ENCODE assay signal across 1 cellular context in the genomic region with DNA sequence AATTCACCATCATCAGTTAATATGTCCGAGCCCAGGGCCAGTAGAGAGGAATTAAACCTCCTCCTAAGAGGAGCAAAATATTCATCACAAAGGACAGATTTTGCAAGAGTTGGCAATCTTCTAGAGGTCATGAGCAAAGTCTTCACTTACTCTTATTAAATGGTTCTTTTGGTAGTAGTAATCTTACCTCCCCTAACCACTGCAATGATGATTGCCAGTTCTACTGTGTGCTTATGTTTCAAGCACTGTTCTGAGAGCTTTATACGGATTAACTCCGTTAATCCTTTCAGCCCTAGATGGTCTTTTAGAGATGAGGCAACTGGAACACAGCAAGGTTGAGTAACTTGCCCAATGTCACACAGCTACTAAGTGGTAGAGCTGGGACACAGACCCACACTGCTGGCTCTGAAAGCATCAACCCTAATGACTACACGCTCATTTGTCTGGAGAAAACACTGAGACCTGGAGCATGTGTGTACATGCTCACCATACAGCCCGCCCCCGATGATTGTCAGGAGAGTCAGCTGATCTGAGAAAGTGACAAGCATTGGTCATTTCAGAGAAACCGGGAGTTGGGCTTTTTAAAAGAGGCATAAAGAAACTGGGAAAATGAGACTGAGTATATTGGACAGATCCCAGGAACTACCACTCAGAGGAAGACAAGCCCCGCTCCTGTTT.
TF ChIP-seq lines count a peak whose summit lies in the region.

No MANE protein-coding gene starts in this region.

TF ChIP-seq in HepG2, 621 proteins besides CTCF, POLR2A, EP300 and RAD21 (continued from another document):
- TF ChIP-seq, protein P1, sequence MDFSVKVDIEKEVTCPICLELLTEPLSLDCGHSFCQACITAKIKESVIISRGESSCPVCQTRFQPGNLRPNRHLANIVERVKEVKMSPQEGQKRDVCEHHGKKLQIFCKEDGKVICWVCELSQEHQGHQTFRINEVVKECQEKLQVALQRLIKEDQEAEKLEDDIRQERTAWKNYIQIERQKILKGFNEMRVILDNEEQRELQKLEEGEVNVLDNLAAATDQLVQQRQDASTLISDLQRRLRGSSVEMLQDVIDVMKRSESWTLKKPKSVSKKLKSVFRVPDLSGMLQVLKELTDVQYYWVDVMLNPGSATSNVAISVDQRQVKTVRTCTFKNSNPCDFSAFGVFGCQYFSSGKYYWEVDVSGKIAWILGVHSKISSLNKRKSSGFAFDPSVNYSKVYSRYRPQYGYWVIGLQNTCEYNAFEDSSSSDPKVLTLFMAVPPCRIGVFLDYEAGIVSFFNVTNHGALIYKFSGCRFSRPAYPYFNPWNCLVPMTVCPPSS (IDR thresholded peaks at IDR 0.05) = no peak
- TF ChIP-seq ZNF501 (CRISPR knock-in tag; IDR thresholded peaks at IDR 0.05) (no peak), MEF2D (CRISPR knock-in tag; IDR thresholded peaks at IDR 0.05) (no peak), ZNF629 (CRISPR knock-in tag; conservative IDR thresholded peaks at IDR 0.05) (no peak), ZNF768 (CRISPR knock-in tag; IDR thresholded peaks at IDR 0.05) (peak; percentile 85; the same call in 1 of the 2 replicates)
- TF ChIP-seq, protein P2, sequence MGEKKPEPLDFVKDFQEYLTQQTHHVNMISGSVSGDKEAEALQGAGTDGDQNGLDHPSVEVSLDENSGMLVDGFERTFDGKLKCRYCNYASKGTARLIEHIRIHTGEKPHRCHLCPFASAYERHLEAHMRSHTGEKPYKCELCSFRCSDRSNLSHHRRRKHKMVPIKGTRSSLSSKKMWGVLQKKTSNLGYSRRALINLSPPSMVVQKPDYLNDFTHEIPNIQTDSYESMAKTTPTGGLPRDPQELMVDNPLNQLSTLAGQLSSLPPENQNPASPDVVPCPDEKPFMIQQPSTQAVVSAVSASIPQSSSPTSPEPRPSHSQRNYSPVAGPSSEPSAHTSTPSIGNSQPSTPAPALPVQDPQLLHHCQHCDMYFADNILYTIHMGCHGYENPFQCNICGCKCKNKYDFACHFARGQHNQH (CRISPR knock-in tag; IDR thresholded peaks at IDR 0.05) = no peak
- TF ChIP-seq, protein P3, sequence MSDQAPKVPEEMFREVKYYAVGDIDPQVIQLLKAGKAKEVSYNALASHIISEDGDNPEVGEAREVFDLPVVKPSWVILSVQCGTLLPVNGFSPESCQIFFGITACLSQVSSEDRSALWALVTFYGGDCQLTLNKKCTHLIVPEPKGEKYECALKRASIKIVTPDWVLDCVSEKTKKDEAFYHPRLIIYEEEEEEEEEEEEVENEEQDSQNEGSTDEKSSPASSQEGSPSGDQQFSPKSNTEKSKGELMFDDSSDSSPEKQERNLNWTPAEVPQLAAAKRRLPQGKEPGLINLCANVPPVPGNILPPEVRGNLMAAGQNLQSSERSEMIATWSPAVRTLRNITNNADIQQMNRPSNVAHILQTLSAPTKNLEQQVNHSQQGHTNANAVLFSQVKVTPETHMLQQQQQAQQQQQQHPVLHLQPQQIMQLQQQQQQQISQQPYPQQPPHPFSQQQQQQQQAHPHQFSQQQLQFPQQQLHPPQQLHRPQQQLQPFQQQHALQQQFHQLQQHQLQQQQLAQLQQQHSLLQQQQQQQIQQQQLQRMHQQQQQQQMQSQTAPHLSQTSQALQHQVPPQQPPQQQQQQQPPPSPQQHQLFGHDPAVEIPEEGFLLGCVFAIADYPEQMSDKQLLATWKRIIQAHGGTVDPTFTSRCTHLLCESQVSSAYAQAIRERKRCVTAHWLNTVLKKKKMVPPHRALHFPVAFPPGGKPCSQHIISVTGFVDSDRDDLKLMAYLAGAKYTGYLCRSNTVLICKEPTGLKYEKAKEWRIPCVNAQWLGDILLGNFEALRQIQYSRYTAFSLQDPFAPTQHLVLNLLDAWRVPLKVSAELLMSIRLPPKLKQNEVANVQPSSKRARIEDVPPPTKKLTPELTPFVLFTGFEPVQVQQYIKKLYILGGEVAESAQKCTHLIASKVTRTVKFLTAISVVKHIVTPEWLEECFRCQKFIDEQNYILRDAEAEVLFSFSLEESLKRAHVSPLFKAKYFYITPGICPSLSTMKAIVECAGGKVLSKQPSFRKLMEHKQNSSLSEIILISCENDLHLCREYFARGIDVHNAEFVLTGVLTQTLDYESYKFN (CRISPR knock-in tag; conservative IDR thresholded peaks at IDR 0.05) = no peak
TF ChIP-seq in HepG2: peak in this region for 1.
